Comparison of ENCODE assay signal across 1 cellular context in genomic region chr16:10013364-10013763, GRCh38.
TF ChIP-seq lines count a peak whose summit lies in the region.

No MANE protein-coding gene starts in this region.

TF ChIP-seq in GM23338, 12 proteins besides CTCF, POLR2A, EP300 and RAD21 (continued from another document):
- no peak for TF ChIP-seq ZNF462 (CRISPR knock-in tag; IDR thresholded peaks at IDR 0.05)
- no peak for TF ChIP-seq ZNF114 (CRISPR knock-in tag; IDR thresholded peaks at IDR 0.05)
- TF ChIP-seq POLR2AphosphoS5 (IDR thresholded peaks at IDR 0.05; ENCODE audit: low read depth), result no peak
- TF ChIP-seq EZH2 (IDR thresholded peaks at IDR 0.05; ENCODE audit: low read depth, unreplicated experiment), result no peak
- TF ChIP-seq CREB1 (CRISPR knock-in tag; IDR thresholded peaks at IDR 0.05; ENCODE audit: low read depth), result no peak
- TF ChIP-seq ETS1 (IDR thresholded peaks at IDR 0.05), result no peak
- TF ChIP-seq NANOG (IDR thresholded peaks at IDR 0.05; ENCODE audit: borderline replicate concordance), result no peak
- no peak for TF ChIP-seq STAT1 (IDR thresholded peaks at IDR 0.05; ENCODE audit: unreplicated experiment)
- TF ChIP-seq EZH2phosphoT487 (IDR thresholded peaks at IDR 0.05; ENCODE audit: unreplicated experiment), result no peak
- TF ChIP-seq ZNF331 (CRISPR knock-in tag; IDR thresholded peaks at IDR 0.05; ENCODE audit: low read depth), result no peak
- no peak for TF ChIP-seq JUNB (IDR thresholded peaks at IDR 0.05; ENCODE audit: unreplicated experiment)
TF ChIP-seq in GM23338: peak in this region for 0.
